In genomic region chr5:158837908-158838307, GRCh38 we compare ENCODE assay signal across 18 cellular contexts.
A peak's percentile ranks its signal among the peaks of the same experiment; 100 is the strongest.
DNase-seq lines count a peak whose midpoint lies in the region; ATAC-seq and TF ChIP-seq lines count a peak whose summit lies in the region.
"Had no signal": no experiment of that assay in that cellular context is flagged by ENCODE, and none has a peak within 500 bp of the region (broad histone marks: within the 10 kb centered on the region; RNA-seq: fewer than 3 reads in every experiment).

No MANE protein-coding gene starts in this region.

- H3K27me3 ChIP-seq in left ventricle myocardium inferior (ENCODE audit: low read depth) (no peaks in the 10 kb centered on the region), sigmoid colon (no peaks in the 10 kb centered on the region), aorta (ENCODE audit: control insufficient read depth in 1 of 2, insufficient read depth in 2 of 2, low read length in 1 of 2) (no peaks in the 10 kb centered on the region)
- H3K27me3 ChIP-seq: SJCRH30 had no signal

- TF ChIP-seq CTCF in left ventricle myocardium inferior (IDR thresholded peaks at IDR 0.05; ENCODE audit: borderline replicate concordance) (no peak), sigmoid colon (IDR thresholded peaks at IDR 0.05) (no peak)

- peaks cover 8% of the 10 kb centered on the region for H3K4me1 ChIP-seq in left ventricle myocardium inferior
- no peaks in the 10 kb centered on the region for H3K4me1 ChIP-seq in sigmoid colon
- H3K4me1 ChIP-seq in aorta (ENCODE audit: control insufficient read depth in 1 of 2, insufficient read depth in 2 of 2, low read length in 2 of 2), result peaks cover 2 to 7% of the 10 kb centered on the region in 2 donors

- H3K27ac ChIP-seq in left ventricle myocardium inferior (replicated peaks) (no peak overlapping the region), sigmoid colon (no peak overlapping the region), aorta (ENCODE audit: low read depth in 1 of 2, low read length in 2 of 2) (no peak overlapping the region)
- H3K27ac ChIP-seq: SJCRH30 had no signal

- DNase-seq in Right ventricle myocardium superior (peak; percentile 47), left ventricle myocardium inferior (no peak), left ventricle myocardium superior (peak; percentile 32), sigmoid colon (peak; percentile 69), aorta (peak in 1 of 2 donors; percentile 52), NCI-H226 (no peak)
- no peak for DNase-seq in stimulated activated CD8-positive, alpha-beta memory T cell treated with anti-CD3 and anti-CD28 coated beads, Interleukin-4, amount 100 ng/mL, for 48 hours
- DNase-seq: Calu3; CD8-positive, alpha-beta T cell; GF-D8; MV-4-11; NCI-H1694 treated with DMSO at 0.1 percent for 48 hours; NCI-H524 treated with DMSO at 0.1 percent for 48 hours; PC-3; RPMI8226; SJCRH30 had no signal

- no peak for TF ChIP-seq POLR2A in sigmoid colon (IDR thresholded peaks at IDR 0.05)

- no peak for TF ChIP-seq EP300 in sigmoid colon (IDR thresholded peaks at IDR 0.05)

- H3K4me3 ChIP-seq in left ventricle myocardium inferior (no peak overlapping the region), sigmoid colon (no peak overlapping the region), aorta (ENCODE audit: low read length in 2 of 2) (no peak overlapping the region)
- H3K4me3 ChIP-seq: K562, SJCRH30 had no signal

- H3K9me3 ChIP-seq in left ventricle myocardium inferior (replicated peaks) (no peaks in the 10 kb centered on the region), sigmoid colon (no peaks in the 10 kb centered on the region), aorta (ENCODE audit: control insufficient read depth, low read length) (no peaks in the 10 kb centered on the region)
- H3K9me3 ChIP-seq: SJCRH30 had no signal

- H3K36me3 ChIP-seq in left ventricle myocardium inferior, result no peaks in the 10 kb centered on the region
- H3K36me3 ChIP-seq in sigmoid colon, result no peaks in the 10 kb centered on the region
- H3K36me3 ChIP-seq in aorta (ENCODE audit: control insufficient read depth in 1 of 2, insufficient read depth in 2 of 2, low read length in 1 of 2), result peaks cover 0 to 2% of the 10 kb centered on the region in 2 donors
- H3K36me3 ChIP-seq: SJCRH30 had no signal

- peak; percentile 40 for ATAC-seq in Right ventricle myocardium superior (ENCODE audit: poor library complexity)
- ATAC-seq in left ventricle myocardium superior, result peak; percentile 27
- peak; percentile 26 for ATAC-seq in aorta (ENCODE audit: low FRiP score)
- ATAC-seq in GM19328 (IDR thresholded peaks at IDR 0.05; ENCODE audit: unreplicated experiment), result no peak
- ATAC-seq: CD8-positive, alpha-beta T cell; K562; PC-3 had no signal

- 88 to 92% methylated on average over 5 of the region's 5 CpGs for WGBS in sigmoid colon, 2 donors
- 94 to 97% methylated on average over 5 of the region's 5 CpGs for WGBS in aorta, 2 donors

- intact Hi-C loops in Right ventricle myocardium superior (cut with DNase I) (no loop called here), left ventricle myocardium inferior (cut with micrococcal nuclease) (no loop called here), left ventricle myocardium superior (cut with micrococcal nuclease) (no loop called here), sigmoid colon (cut with DNase I) (no loop called here), aorta (cut with DNase I) (no loop called here)

Comparison
In these comparisons a context has a peak if more than half of its experiments do, and no peak if none do; other contexts are left out.
1. DNase-seq: peak in Right ventricle myocardium superior (single experiment), left ventricle myocardium superior (single experiment) and sigmoid colon (single experiment); none in left ventricle myocardium inferior (single experiment), NCI-H226 (single experiment) and stimulated activated CD8-positive, alpha-beta memory T cell treated with anti-CD3 and anti-CD28 coated beads, Interleukin-4, amount 100 ng/mL, for 48 hours (single experiment).